15 cellular contexts compared by ENCODE assay signal in genomic region chr17:46964315-46965265, GRCh38. TPM values are rescaled to one million over a fixed set of nuclear protein-coding genes. Genes with fewer than 3 reads are reported as not detected.
DNase-seq lines count a peak whose midpoint lies in the region; ATAC-seq and TF ChIP-seq lines count a peak whose summit lies in the region.
"Had no signal": no experiment of that assay in that cellular context is flagged by ENCODE, and none has a peak within 500 bp of the region (broad histone marks: within the 10 kb centered on the region; RNA-seq: fewer than 3 reads in every experiment).

No MANE protein-coding gene starts in this region.

- H3K36me3 ChIP-seq in liver (ENCODE audit: control insufficient read depth in 4 of 4, insufficient read depth in 3 of 4, low read depth in 1 of 4, low read length in 3 of 4): no peaks in the 10 kb centered on the region
- H3K36me3 ChIP-seq: SJSA1 had no signal

- ATAC-seq in HG03139 (IDR thresholded peaks at IDR 0.05; ENCODE audit: unreplicated experiment): no peak
- ATAC-seq: right cardiac atrium had no signal

- no peak for TF ChIP-seq CTCF in liver (IDR thresholded peaks at IDR 0.05; ENCODE audit: low read depth, low read length, missing input control)

- H3K36me3 Mint-ChIP-seq in activated CD4-positive, alpha-beta memory T cell treated with anti-CD3 and anti-CD28 coated beads for 36 hours: peaks cover 5% of the 10 kb centered on the region

- POLR2A ChIA-PET in activated CD4-positive, alpha-beta memory T cell treated with anti-CD3 and anti-CD28 coated beads for 36 hours (lab: Charles Lee): no interaction called here

- WGBS in liver: 85% methylated on average over 9 of the region's 9 CpGs

- no peak overlapping the region for H3K4me3 ChIP-seq in liver (ENCODE audit: low read depth in 1 of 3, low read length in 3 of 3)
- H3K4me3 ChIP-seq: SJSA1 had no signal

- H3K4me1 Mint-ChIP-seq in activated CD4-positive, alpha-beta memory T cell treated with anti-CD3 and anti-CD28 coated beads for 36 hours (ENCODE audit: low read depth): peaks cover 5% of the 10 kb centered on the region

- no peaks in the 10 kb centered on the region for H3K4me1 ChIP-seq in liver (ENCODE audit: control insufficient read depth in 4 of 4, insufficient read depth in 4 of 4, low read length in 3 of 4)

- DNase-seq in EH (ENCODE audit: low read depth) (peak; percentile 52), astrocyte of the hippocampus (ENCODE audit: low read depth, low spot score) (peak; percentile 55)
- no peak for DNase-seq in activated CD4-positive, alpha-beta memory T cell treated with anti-CD3 and anti-CD28 coated beads for 36 hours
- no peak for DNase-seq in stimulated activated CD4-positive, alpha-beta T cell treated with anti-CD3 and anti-CD28 coated beads, Interleukin-15, amount 100 ng/mL, for 24 hours
- DNase-seq: activated CD4-positive, CD25-positive, alpha-beta regulatory T cell; activated T-cell treated with anti-CD3 and anti-CD28 coated beads, Interleukin-2, amount 50 U/mL, for 48 hours; CD4-positive, alpha-beta memory T cell; MV-4-11; NCI-H524 treated with DMSO at 0.1 percent for 48 hours; right cardiac atrium had no signal

- TF ChIP-seq RAD21 in Ishikawa (IDR thresholded peaks at IDR 0.05; ENCODE audit: low read depth): no peak
- no peak for TF ChIP-seq RAD21 in liver (IDR thresholded peaks at IDR 0.05)

- intact Hi-C loops in activated CD4-positive, alpha-beta memory T cell treated with anti-CD3 and anti-CD28 coated beads for 36 hours (cut with micrococcal nuclease): no loop called here

- peaks cover 0 to 2% (median 0%) of the 10 kb centered on the region in 4 donors for H3K9me3 ChIP-seq in liver (ENCODE audit: control insufficient read depth in 4 of 4, low read length in 3 of 4)
- H3K9me3 ChIP-seq: SJSA1 had no signal

- no peak overlapping the region for H3K4me3 Mint-ChIP-seq in activated CD4-positive, alpha-beta memory T cell treated with anti-CD3 and anti-CD28 coated beads for 36 hours
- H3K4me3 Mint-ChIP-seq: CD4-positive, alpha-beta memory T cell had no signal

- no peak overlapping the region for H3K9ac ChIP-seq in liver (ENCODE audit: low read depth in 1 of 2, low read length in 2 of 2)

- H3K27ac Mint-ChIP-seq in activated CD4-positive, alpha-beta memory T cell treated with anti-CD3 and anti-CD28 coated beads for 36 hours: no peak overlapping the region
- H3K27ac Mint-ChIP-seq: CD4-positive, alpha-beta memory T cell had no signal

- no peak overlapping the region for H3K27ac ChIP-seq in liver (ENCODE audit: low read depth in 1 of 2, low read length in 2 of 2)
- H3K27ac ChIP-seq: SJSA1 had no signal

- CTCF ChIA-PET in activated CD4-positive, alpha-beta memory T cell treated with anti-CD3 and anti-CD28 coated beads for 36 hours (lab: Charles Lee): no interaction called here

- H3K27me3 Mint-ChIP-seq in activated CD4-positive, alpha-beta memory T cell treated with anti-CD3 and anti-CD28 coated beads for 36 hours: peaks cover 1% of the 10 kb centered on the region

- no peaks in the 10 kb centered on the region for H3K27me3 ChIP-seq in liver (ENCODE audit: control insufficient read depth in 4 of 4, insufficient read depth in 4 of 4, low read length in 3 of 4)

- TF ChIP-seq EP300 in Ishikawa (IDR thresholded peaks at IDR 0.05; ENCODE audit: borderline replicate concordance): no peak

- H3K9me3 Mint-ChIP-seq in activated CD4-positive, alpha-beta memory T cell treated with anti-CD3 and anti-CD28 coated beads for 36 hours: peaks cover 5% of the 10 kb centered on the region

TF ChIP-seq in Ishikawa, 13 proteins besides CTCF, POLR2A, EP300 and RAD21:
- TF ChIP-seq REST (IDR thresholded peaks at IDR 0.05; ENCODE audit: low read depth): peak; percentile 98
- TF ChIP-seq CEBPB (IDR thresholded peaks at IDR 0.05): no peak

TF ChIP-seq in liver, 16 proteins besides CTCF, POLR2A, EP300 and RAD21:
- TF ChIP-seq RXRA (IDR thresholded peaks at IDR 0.05): no peak
- TF ChIP-seq REST (IDR thresholded peaks at IDR 0.05): peak; percentile 98

RNA-seq across cellular contexts. Expression of gene RPRML, which starts 14.5 kb away (rescaled TPM):
- not detected for total RNA-seq in liver
- under 1 TPM in 1 of 2 donors, not detected in 1; 0.06 TPM for polyA plus RNA-seq in liver
- total RNA-seq in activated CD4-positive, alpha-beta memory T cell treated with anti-CD3 and anti-CD28 coated beads for 36 hours: not detected
- total RNA-seq: CD4-positive, alpha-beta memory T cell; epithelial cell of proximal tubule; right cardiac atrium; SJSA1 had no signal
- polyA plus RNA-seq: CD4-positive, alpha-beta memory T cell; right cardiac atrium had no signal

RNA-seq across cellular contexts. Expression of gene GOSR2, which starts 41.6 kb away (rescaled TPM):
- total RNA-seq in liver: 10 to 100 TPM; 19.9 to 43.8 TPM
- 10 to 100 TPM; 20.6 to 21.4 TPM for polyA plus RNA-seq in liver
- total RNA-seq in activated CD4-positive, alpha-beta memory T cell treated with anti-CD3 and anti-CD28 coated beads for 36 hours: 10 to 100 TPM; 40.1 to 40.8 TPM

Comparison
In these comparisons a context has a peak if more than half of its experiments do, and no peak if none do; other contexts are left out.
1. DNase-seq: peak in EH (single experiment) and astrocyte of the hippocampus (single experiment); none in activated CD4-positive, alpha-beta memory T cell treated with anti-CD3 and anti-CD28 coated beads for 36 hours (single experiment) and stimulated activated CD4-positive, alpha-beta T cell treated with anti-CD3 and anti-CD28 coated beads, Interleukin-15, amount 100 ng/mL, for 24 hours (single experiment).